10 cellular contexts compared by ENCODE assay signal in genomic region chr3:58659051-58659675, GRCh38. TPM values are rescaled to one million over a fixed set of nuclear protein-coding genes. Genes with fewer than 3 reads are reported as not detected.
A peak's percentile ranks its signal among the peaks of the same experiment; 100 is the strongest.
DNase-seq lines count a peak whose midpoint lies in the region; ATAC-seq and TF ChIP-seq lines count a peak whose summit lies in the region.
"Had no signal": no experiment of that assay in that cellular context is flagged by ENCODE, and none has a peak within 500 bp of the region (broad histone marks: within the 10 kb centered on the region; RNA-seq: fewer than 3 reads in every experiment).

No MANE protein-coding gene starts in this region.

- H3K36me3 ChIP-seq in Peyer's patch (no peaks in the 10 kb centered on the region), fibroblast of lung (ENCODE audit: control insufficient read depth, insufficient read depth, low read length) (no peaks in the 10 kb centered on the region)

- TF ChIP-seq CTCF in Peyer's patch (IDR thresholded peaks at IDR 0.05) (peak in 3 of 6 experiments; percentile 31 to 48 (median 35)), fibroblast of lung (conservative IDR thresholded peaks at IDR 0.05 in 1 of 2, IDR thresholded peaks at IDR 0.05 in 1 of 2; ENCODE audit: low read depth in 1 of 2, low read length in 2 of 2) (peak; percentile 22 to 41), neural crest cell (conservative IDR thresholded peaks at IDR 0.05) (peak; percentile 46)

- no peaks in the 10 kb centered on the region for H3K79me2 ChIP-seq in fibroblast of lung (ENCODE audit: control insufficient read depth, insufficient read depth, low read length)

- H4K20me1 ChIP-seq in fibroblast of lung (ENCODE audit: control insufficient read depth, extremely low read depth, insufficient read depth, low read length) = no peaks in the 10 kb centered on the region

- H2AFZ ChIP-seq in fibroblast of lung (ENCODE audit: low read length) = no peak overlapping the region

- no peaks in the 10 kb centered on the region for H3K9me3 ChIP-seq in Peyer's patch
- H3K9me3 ChIP-seq in fibroblast of lung (ENCODE audit: control insufficient read depth, insufficient read depth, low read depth, low read length) = no peaks in the 10 kb centered on the region
- H3K9me3 ChIP-seq: psoas muscle had no signal

- no peak for ATAC-seq in HG03135 (IDR thresholded peaks at IDR 0.05; ENCODE audit: unreplicated experiment)
- ATAC-seq: psoas muscle had no signal

- H3K9ac ChIP-seq in fibroblast of lung (ENCODE audit: insufficient read depth, low read length) = no peak overlapping the region

- no peak overlapping the region for H3K4me3 Mint-ChIP-seq in neural crest cell
- H3K4me3 Mint-ChIP-seq: T-helper 1 cell treated with Interleukin-12 subunit alpha and Interleukin-12 subunit beta and Interleukin-4 antibody, amounts not matched to agents 30 μg/mL and 1 μg/mL, for 36 hours had no signal

- no peak for TF ChIP-seq POLR2A in Peyer's patch (IDR thresholded peaks at IDR 0.05)

- H3K4me1 ChIP-seq in Peyer's patch (peaks cover 0 to 12% (median 0%) of the 10 kb centered on the region in 4 donors), fibroblast of lung (ENCODE audit: control insufficient read depth, extremely low read depth, insufficient read depth, low read length) (no peaks in the 10 kb centered on the region)
- H3K4me1 ChIP-seq: psoas muscle had no signal

- no peak overlapping the region for H3K4me3 ChIP-seq in Peyer's patch
- H3K4me3 ChIP-seq in fibroblast of lung (replicated peaks in 1 of 4; ENCODE audit: control extremely low read depth in 1 of 4, insufficient read depth in 1 of 4, low read depth in 3 of 4, low read length in 4 of 4) = no peak overlapping the region
- H3K4me3 ChIP-seq: psoas muscle had no signal

- peak; percentile 48 for DNase-seq in EH (ENCODE audit: low read depth)
- DNase-seq in Peyer's patch = peak in 2 of 3 donors; percentile 46 to 48
- DNase-seq in fibroblast of lung (ENCODE audit: low read depth in 2 of 2) = peak; percentile 24 to 29
- DNase-seq in neural crest cell (ENCODE audit: low read depth, low spot score) = no peak
- no peak for DNase-seq in cerebellar nuclear complex (lab: John Stamatoyannopoulos, UW)
- DNase-seq in NCI-H187 (lab: John Stamatoyannopoulos, UW) = no peak
- DNase-seq in NCI-H526 treated with DMSO at 0.1 percent for 48 hours (lab: John Stamatoyannopoulos, UW) = no peak
- DNase-seq: psoas muscle had no signal

- H3K4me2 ChIP-seq in fibroblast of lung (ENCODE audit: extremely low read depth, insufficient read depth, low read length) = no peak overlapping the region

- H3K27ac Mint-ChIP-seq in neural crest cell (ENCODE audit: unreplicated experiment) = no peak overlapping the region

- H3K36me3 Mint-ChIP-seq in neural crest cell (ENCODE audit: low read depth) = no peaks in the 10 kb centered on the region

- H3K27ac ChIP-seq in Peyer's patch = peak overlapping the region in 1 of 4 donors; percentile 66
- no peak overlapping the region for H3K27ac ChIP-seq in fibroblast of lung (ENCODE audit: insufficient read depth, low read length)
- H3K27ac ChIP-seq: psoas muscle had no signal

- peaks cover 4% of the 10 kb centered on the region for H3K4me1 Mint-ChIP-seq in neural crest cell

- H3K9me3 Mint-ChIP-seq in neural crest cell = no peaks in the 10 kb centered on the region
- H3K9me3 Mint-ChIP-seq: T-helper 1 cell treated with Interleukin-12 subunit alpha and Interleukin-12 subunit beta and Interleukin-4 antibody, amounts not matched to agents 30 μg/mL and 1 μg/mL, for 36 hours had no signal

- H3K27me3 ChIP-seq in Peyer's patch (no peaks in the 10 kb centered on the region), fibroblast of lung (ENCODE audit: control insufficient read depth, insufficient read depth, low read length) (peaks cover 3% of the 10 kb centered on the region)

- peaks cover 5% of the 10 kb centered on the region for H3K27me3 Mint-ChIP-seq in neural crest cell (ENCODE audit: low read depth)

RNA-seq across cellular contexts. Expression of gene FAM3D, which starts 7.4 kb away (rescaled TPM):
- total RNA-seq in Peyer's patch (100 to 1,000 TPM in 3 of 4 donors, 10 to 100 TPM in 1; 47.0 to 200 (median 135) TPM), fibroblast of lung (not detected in 2 replicates), neural crest cell (0.35 TPM in 1 of 2 replicates, not detected in the other)
- not detected in 2 replicates for polyA plus RNA-seq in fibroblast of lung
- polyA plus RNA-seq in fibroblast of lung (2012) = not detected in 2 replicates
- polyA minus RNA-seq in fibroblast of lung (ENCODE audit: low replicate concordance) = not detected in 2 replicates
- total RNA-seq: psoas muscle had no signal

Comparison
In these comparisons a context has a peak if more than half of its experiments do, and no peak if none do; other contexts are left out.
1. DNase-seq: peak in EH (single experiment), Peyer's patch (2 of 3) and fibroblast of lung (2 of 2); none in neural crest cell (single experiment), cerebellar nuclear complex (0 of 2), NCI-H187 (0 of 2) and NCI-H526 treated with DMSO at 0.1 percent for 48 hours (single experiment).
2. RNA of gene FAM3D, which starts 7.4 kb away (total RNA-seq): 47.0 to 200 TPM in Peyer's patch; 0.35 TPM in neural crest cell and not detected in fibroblast of lung; every median in the first group is over 10 times any median in the second.